In genomic region chr1:223233410-223234163, GRCh38 we compare ENCODE assay signal across 10 cellular contexts.
DNase-seq lines count a peak whose midpoint lies in the region; ATAC-seq and TF ChIP-seq lines count a peak whose summit lies in the region.
"Had no signal": no experiment of that assay in that cellular context is flagged by ENCODE, and none has a peak within 500 bp of the region (broad histone marks: within the 10 kb centered on the region; RNA-seq: fewer than 3 reads in every experiment).

No MANE protein-coding gene starts in this region.

- H3K4me1 ChIP-seq in GM23248 (ENCODE audit: insufficient read depth) (peaks cover 46% of the 10 kb centered on the region), fibroblast of lung (ENCODE audit: control insufficient read depth, extremely low read depth, insufficient read depth, low read length) (peaks cover 20% of the 10 kb centered on the region), gastrocnemius medialis (no peaks in the 10 kb centered on the region)

- in situ Hi-C loops in GM23248 (cut with MboI), result no loop called here
- in situ Hi-C loops in gastrocnemius medialis (cut with MboI; ENCODE audit: low sequenced_read_pairs in 4 of 4), result no loop called here

- H3K36me3 Mint-ChIP-seq in T-helper 17 cell (ENCODE audit: low read depth) (no peaks in the 10 kb centered on the region), natural killer cell (no peaks in the 10 kb centered on the region)

- no peaks in the 10 kb centered on the region for H3K9me3 ChIP-seq in GM23248 (ENCODE audit: low read depth)
- H3K9me3 ChIP-seq in T-helper 17 cell (ENCODE audit: control insufficient read depth, low read length, poor library complexity, severe bottlenecking), result no peaks in the 10 kb centered on the region
- H3K9me3 ChIP-seq in fibroblast of lung (ENCODE audit: control insufficient read depth, insufficient read depth, low read depth, low read length), result no peaks in the 10 kb centered on the region
- H3K9me3 ChIP-seq in gastrocnemius medialis, result no peaks in the 10 kb centered on the region

- intact Hi-C loops in gastrocnemius medialis (cut with DNase I; ENCODE audit: low total_unique reads), result no loop called here
- intact Hi-C loops in natural killer cell (cut with micrococcal nuclease), result no loop called here

- H3K27ac Mint-ChIP-seq in T-helper 17 cell (peak overlapping the region; percentile 94), natural killer cell (no peak overlapping the region)
- H3K27ac Mint-ChIP-seq: activated B cell treated with CpG ODN at 0.5 μM for 24 hours had no signal

- no peak for TF ChIP-seq POLR2A in gastrocnemius medialis (IDR thresholded peaks at IDR 0.05)

- no peaks in the 10 kb centered on the region for H3K9me3 Mint-ChIP-seq in natural killer cell

- WGBS in GM23248 (ENCODE audit: low coverage in 1 of 2, low lambda C conversion rate in 2 of 2, missing lambda C conversion rate in 2 of 2), 2 experiments, result 26 to 27% methylated on average over 11 of the region's 11 CpGs

- H3K4me1 Mint-ChIP-seq in T-helper 17 cell (peaks cover 39% of the 10 kb centered on the region), natural killer cell (peaks cover 11 to 12% of the 10 kb centered on the region in 2 donors)
- H3K4me1 Mint-ChIP-seq: activated B cell treated with CpG ODN at 0.5 μM for 24 hours had no signal

- peaks cover 38% of the 10 kb centered on the region for H3F3A ChIP-seq in GM23248 (ENCODE audit: insufficient read depth)

- ATAC-seq in T-helper 17 cell, result peak; percentile 56
- ATAC-seq in gastrocnemius medialis, result peak in 1 of 2 donors; percentile 46
- ATAC-seq in HG03108 (IDR thresholded peaks at IDR 0.05; ENCODE audit: unreplicated experiment), result no peak
- no peak for ATAC-seq in natural killer cell

- H3K79me2 ChIP-seq in GM23248 (ENCODE audit: insufficient read depth), result no peaks in the 10 kb centered on the region
- no peaks in the 10 kb centered on the region for H3K79me2 ChIP-seq in fibroblast of lung (ENCODE audit: control insufficient read depth, insufficient read depth, low read length)

- H3K4me3 ChIP-seq in GM23248, result no peak overlapping the region
- H3K4me3 ChIP-seq in fibroblast of lung (replicated peaks in 1 of 4; ENCODE audit: control extremely low read depth in 1 of 4, insufficient read depth in 1 of 4, low read depth in 3 of 4, low read length in 4 of 4), result no peak overlapping the region
- H3K4me3 ChIP-seq in gastrocnemius medialis, result no peak overlapping the region

- H3K27ac ChIP-seq in GM23248, result peak overlapping the region; percentile 36
- peak overlapping the region; percentile 32 for H3K27ac ChIP-seq in fibroblast of lung (ENCODE audit: insufficient read depth, low read length)
- peak overlapping the region; percentile 16 to 56 (median 37) for H3K27ac ChIP-seq in gastrocnemius medialis

- no peak overlapping the region for H3K9ac ChIP-seq in GM23248
- no peak overlapping the region for H3K9ac ChIP-seq in fibroblast of lung (ENCODE audit: insufficient read depth, low read length)

- no peaks in the 10 kb centered on the region for H3K9me2 ChIP-seq in GM23248 (ENCODE audit: insufficient read depth)

- no peaks in the 10 kb centered on the region for H3K27me3 Mint-ChIP-seq in T-helper 17 cell
- peaks cover 9 to 21% of the 10 kb centered on the region in 2 donors for H3K27me3 Mint-ChIP-seq in natural killer cell (ENCODE audit: low read depth in 2 of 2)
- H3K27me3 Mint-ChIP-seq: activated B cell treated with CpG ODN at 0.5 μM for 24 hours had no signal

- no peaks in the 10 kb centered on the region for H4K20me1 ChIP-seq in GM23248 (ENCODE audit: insufficient read depth)
- H4K20me1 ChIP-seq in fibroblast of lung (ENCODE audit: control insufficient read depth, extremely low read depth, insufficient read depth, low read length), result no peaks in the 10 kb centered on the region

- H3K4me3 Mint-ChIP-seq in T-helper 17 cell, result no peak overlapping the region
- no peak overlapping the region for H3K4me3 Mint-ChIP-seq in natural killer cell
- H3K4me3 Mint-ChIP-seq: activated B cell treated with CpG ODN at 0.5 μM for 24 hours had no signal

- TF ChIP-seq CTCF in fibroblast of lung (conservative IDR thresholded peaks at IDR 0.05 in 1 of 2, IDR thresholded peaks at IDR 0.05 in 1 of 2; ENCODE audit: low read depth in 1 of 2, low read length in 2 of 2) (no peak), gastrocnemius medialis (IDR thresholded peaks at IDR 0.05 in 4 of 5, conservative IDR thresholded peaks at IDR 0.05 in 1 of 5) (no peak), natural killer cell (IDR thresholded peaks at IDR 0.05) (no peak)

- peak; percentile 92 for DNase-seq in GM23248
- DNase-seq in T-helper 17 cell, result no peak
- peak; percentile 69 to 96 for DNase-seq in fibroblast of lung (ENCODE audit: low read depth in 2 of 2)
- no peak for DNase-seq in gastrocnemius medialis
- no peak for DNase-seq in NCI-H446 (lab: John Stamatoyannopoulos, UW)
- no peak for DNase-seq in natural killer cell
- DNase-seq in T-helper 9 cell, result no peak
- DNase-seq: activated B cell treated with CpG ODN at 0.5 μM for 24 hours; stimulated activated naive CD4-positive, alpha-beta T cell treated with Interleukin-2 at 50 U/mL for 16 hours had no signal

- H3K4me2 ChIP-seq in GM23248 (ENCODE audit: unreplicated experiment) (peak overlapping the region; percentile 44), fibroblast of lung (ENCODE audit: extremely low read depth, insufficient read depth, low read length) (peak overlapping the region; percentile 5)

- no peaks in the 10 kb centered on the region for H3K36me3 ChIP-seq in GM23248 (ENCODE audit: low read depth)
- no peaks in the 10 kb centered on the region for H3K36me3 ChIP-seq in fibroblast of lung (ENCODE audit: control insufficient read depth, insufficient read depth, low read length)
- H3K36me3 ChIP-seq in gastrocnemius medialis, result no peaks in the 10 kb centered on the region

- H3K27me3 ChIP-seq in GM23248 (replicated peaks; ENCODE audit: insufficient read depth) (no peaks in the 10 kb centered on the region), fibroblast of lung (ENCODE audit: control insufficient read depth, insufficient read depth, low read length) (no peaks in the 10 kb centered on the region), gastrocnemius medialis (no peaks in the 10 kb centered on the region)

- H2AFZ ChIP-seq in GM23248 (peak overlapping the region; percentile 49; the same call in 1 of the 2 replicates), fibroblast of lung (ENCODE audit: low read length) (no peak overlapping the region)

Comparison
In these comparisons a context has a peak if more than half of its experiments do, and no peak if none do; other contexts are left out.
1. DNase-seq: peak in GM23248 (single experiment) and fibroblast of lung (2 of 2); none in T-helper 17 cell (0 of 3), gastrocnemius medialis (0 of 2), NCI-H446 (0 of 2), natural killer cell (single experiment) and T-helper 9 cell (single experiment).
2. Peak in every context shown above with its lines, with median percentiles within 50 percentile points of each other: H3K27ac ChIP-seq.